24 cellular contexts compared by ENCODE assay signal in the genomic region with DNA sequence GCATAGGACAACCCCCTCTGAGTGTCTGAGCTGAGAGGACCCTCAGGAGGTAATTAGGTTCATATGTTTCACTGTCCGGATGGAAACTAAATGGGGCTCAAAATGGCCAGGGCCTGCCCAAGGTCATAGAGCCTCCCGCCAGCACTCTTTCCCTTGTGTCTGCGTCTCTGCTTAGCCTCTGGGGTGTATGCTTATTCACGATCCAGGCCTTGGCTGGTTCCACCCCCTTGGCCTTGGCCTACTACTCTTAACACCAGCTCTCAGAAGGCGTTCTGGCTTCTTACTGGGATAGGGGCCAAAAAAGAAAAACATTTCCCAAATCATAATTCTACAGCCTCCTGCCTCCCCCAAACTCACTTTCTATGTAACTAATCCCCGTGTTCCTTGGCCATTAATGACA.
DNase-seq lines count a peak whose midpoint lies in the region; ATAC-seq, FAIRE-seq and TF ChIP-seq lines count a peak whose summit lies in the region.
"Had no signal": no experiment of that assay in that cellular context is flagged by ENCODE, and none has a peak within 500 bp of the region (broad histone marks: within the 10 kb centered on the region; RNA-seq: fewer than 3 reads in every experiment).

No MANE protein-coding gene starts in this region.

- H3K27ac ChIP-seq in body of pancreas: no peak overlapping the region

- H3K9me3 ChIP-seq in body of pancreas: no peaks in the 10 kb centered on the region

- peak; percentile 56 for ATAC-seq in body of pancreas
- peak; percentile 71 for ATAC-seq in Right ventricle myocardium superior (ENCODE audit: poor library complexity)
- no peak for ATAC-seq in HG02970 (IDR thresholded peaks at IDR 0.05; ENCODE audit: low FRiP score, unreplicated experiment)
- no peak for ATAC-seq in HG03432 (IDR thresholded peaks at IDR 0.05; ENCODE audit: unreplicated experiment)
- ATAC-seq: GM23338; K562; stimulated activated naive CD8-positive, alpha-beta T cell treated with anti-CD3 and anti-CD28 coated beads, Interleukin-15, amount 100 ng/mL, for 72 hours had no signal

- no peaks in the 10 kb centered on the region for H3K36me3 ChIP-seq in body of pancreas (replicated peaks in 1 of 2; ENCODE audit: insufficient read depth in 1 of 2, low read depth in 2 of 2)

- no peak for FAIRE-seq in RCC 7860 (lab: Jason Lieb, UNC)
- FAIRE-seq: colon, K562, kidney had no signal

- intact Hi-C loops in body of pancreas (cut with DNase I): no loop called here
- intact Hi-C loops in Right ventricle myocardium superior (cut with DNase I): no loop called here

- no peak overlapping the region for H3K4me3 ChIP-seq in body of pancreas
- H3K4me3 ChIP-seq: GM23338, K562 had no signal

- peaks cover 4% of the 10 kb centered on the region for H3K4me1 ChIP-seq in body of pancreas

- TF ChIP-seq POLR2A in body of pancreas (IDR thresholded peaks at IDR 0.05): no peak

- DNase-seq in body of pancreas (peak; percentile 24 to 71 (median 66)), Right ventricle myocardium superior (peak; percentile 69), mucosa of gallbladder (ENCODE audit: low spot score) (peak; percentile 38), stromal cell of bone marrow (ENCODE audit: low read depth) (peak; percentile 31), RCC 7860 (ENCODE audit: low spot score) (no peak), NCI-H748 (lab: John Stamatoyannopoulos, UW; ENCODE audit: unreplicated experiment) (no peak)
- DNase-seq: ACHN; activated B cell treated with CpG ODN at 0.5 μM for 24 hours; activated CD4-positive, alpha-beta T cell treated with anti-CD3 and anti-CD28 coated beads, Interleukin-2, amount 50 U/mL, for 4 hours; activated CD8-positive, alpha-beta memory T cell treated with anti-CD3 and anti-CD28 coated beads, Interleukin-2, amount 50 U/mL, for 4 hours; effector memory CD4-positive, alpha-beta T cell; erythroblast; HFFc6; kidney; naive B cell; NCI-H1436 treated with DMSO at 0.1 percent for 48 hours; NCI-H510A; nucleus accumbens; stimulated activated naive CD8-positive, alpha-beta T cell treated with anti-CD3 and anti-CD28 coated beads, Interleukin-15, amount 100 ng/mL, for 72 hours had no signal

- 28% methylated on average over 5 to 6 of the region's 6 CpGs for WGBS in body of pancreas, 2 donors

- TF ChIP-seq CTCF in body of pancreas (IDR thresholded peaks at IDR 0.05): no peak

- H3K27me3 ChIP-seq in body of pancreas: no peaks in the 10 kb centered on the region

Comparison
In these comparisons a context has a peak if more than half of its experiments do, and no peak if none do; other contexts are left out.
1. ATAC-seq: peak in body of pancreas (single experiment) and Right ventricle myocardium superior (single experiment); none in HG02970 (single experiment) and HG03432 (single experiment).
2. DNase-seq: peak in body of pancreas (4 of 4), Right ventricle myocardium superior (single experiment), mucosa of gallbladder (single experiment) and stromal cell of bone marrow (single experiment); none in RCC 7860 (single experiment) and NCI-H748 (single experiment).